In the genomic region with DNA sequence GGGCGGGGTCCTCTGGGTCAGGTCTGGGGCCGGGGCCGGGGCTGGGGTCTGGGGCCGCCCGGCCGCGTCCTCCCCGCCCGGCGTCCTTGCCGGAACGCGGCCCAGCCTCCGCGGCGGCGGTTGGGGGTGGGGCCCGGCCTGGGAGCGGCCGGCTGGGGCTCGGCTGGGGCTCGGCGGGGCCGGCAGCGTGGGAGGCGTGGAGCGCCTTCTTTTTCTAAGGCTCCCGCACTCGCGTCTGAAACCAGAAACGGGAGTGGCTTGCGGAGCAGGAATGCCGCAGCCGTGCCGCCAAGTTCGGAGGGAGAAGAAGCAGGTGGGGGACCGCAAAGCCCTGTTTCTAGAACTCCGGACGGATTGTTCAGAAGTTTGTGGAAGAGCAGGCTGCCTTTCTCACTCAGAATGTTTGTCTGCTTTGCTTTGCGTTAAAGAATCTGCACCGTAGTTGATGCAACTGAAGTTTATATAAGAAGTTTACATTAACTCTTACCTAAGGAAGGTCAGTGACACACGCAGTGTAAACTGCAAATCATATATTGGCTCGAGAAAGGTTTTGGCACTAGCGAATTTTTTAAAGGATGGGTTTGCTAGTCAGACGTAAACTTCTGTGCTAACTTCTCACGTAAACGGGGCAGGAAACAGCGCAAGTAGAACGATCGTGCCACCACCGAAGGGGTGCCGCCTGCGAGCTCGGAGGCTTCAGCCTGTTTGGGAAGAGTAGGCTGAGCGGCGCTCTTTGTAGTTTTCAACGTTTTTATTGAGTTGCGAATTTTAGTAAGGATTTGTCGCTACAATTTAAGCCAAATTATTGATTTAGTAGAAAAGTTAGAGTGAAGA, we compare ENCODE assay signal across 8 cellular contexts. TPM values are rescaled to one million over a fixed set of nuclear protein-coding genes. Genes with fewer than 3 reads are reported as not detected.
DNase-seq lines count a peak whose midpoint lies in the region; ATAC-seq and TF ChIP-seq lines count a peak whose summit lies in the region.

No MANE protein-coding gene starts in this region.

- no peaks in the 10 kb centered on the region for H3K27me3 Mint-ChIP-seq in osteocyte (ENCODE audit: unreplicated experiment)

- H3K4me1 Mint-ChIP-seq in osteocyte (ENCODE audit: unreplicated experiment), result peaks cover 36% of the 10 kb centered on the region

- CTCF ChIA-PET in PC-9 (lab: Charles Lee), result no interaction called here

- no peak for TF ChIP-seq EP300 in tibial nerve (IDR thresholded peaks at IDR 0.05)

- intact Hi-C loops in Right ventricle myocardium inferior (cut with DNase I), result loop anchor here (2.0 to 5.0 kb wide), 2 partner anchors 49 to 60 kb away; no protein-coding TSS in a partner anchor
- intact Hi-C loops in cardiac septum (cut with DNase I), result loop anchor here (5.0 kb wide), 1 partner anchor 60 kb away; no protein-coding TSS in a partner anchor
- intact Hi-C loops in PC-9 (cut with micrococcal nuclease; ENCODE audit: unreplicated experiment), result loop anchor here (2.0 to 5.0 kb wide), 2 partner anchors 27 to 35 kb away; no protein-coding TSS in a partner anchor

- H3K27me3 ChIP-seq in PC-9 (ENCODE audit: insufficient read depth, low read depth) (no peaks in the 10 kb centered on the region), tibial nerve (no peaks in the 10 kb centered on the region)

- peak overlapping the region; percentile 89 for H3K27ac Mint-ChIP-seq in osteocyte (ENCODE audit: unreplicated experiment)

- H3K36me3 Mint-ChIP-seq in osteocyte (ENCODE audit: unreplicated experiment), result no peaks in the 10 kb centered on the region

- H3K79me2 ChIP-seq in PC-9 (ENCODE audit: low read depth), result peaks cover 60% of the 10 kb centered on the region

- TF ChIP-seq POLR2A in tibial nerve (IDR thresholded peaks at IDR 0.05), result peak in 1 of 2 donors; percentile 6

- peak overlapping the region; percentile 97 for H3K4me2 ChIP-seq in PC-9

- DNase-seq in Right ventricle myocardium inferior (ENCODE audit: missing footprints) (peak; percentile 81), cardiac septum (ENCODE audit: low spot score) (no peak), PC-9 (peak; percentile 54 to 70), activated gamma-delta T cell treated with Interleukin-2 at 50 U/mL for 16 hours (peak; percentile 48), foreskin fibroblast (peak; percentile 51 to 83), osteocyte (ENCODE audit: extremely low spot score, unreplicated experiment) (peak; percentile 87), tibial nerve (ENCODE audit: low spot score in 2 of 2) (peak; percentile 18 to 28)

- peaks cover 51% of the 10 kb centered on the region for H4K20me1 ChIP-seq in PC-9 (ENCODE audit: insufficient read depth)

- no peaks in the 10 kb centered on the region for H3K9me3 ChIP-seq in PC-9 (ENCODE audit: insufficient read depth, low read depth)
- no peaks in the 10 kb centered on the region for H3K9me3 ChIP-seq in tibial nerve

- H3K9me2 ChIP-seq in PC-9 (ENCODE audit: insufficient read depth), result no peaks in the 10 kb centered on the region

- H3K36me3 ChIP-seq in PC-9 (ENCODE audit: low read depth), result 0 out of 2 replicates have a peak, but pooled peaks cover 4% of the 10 kb centered on the region
- no peaks in the 10 kb centered on the region for H3K36me3 ChIP-seq in tibial nerve

- 0 to 1% methylated on average over 35 to 37 of the region's 59 CpGs for WGBS in tibial nerve, 2 donors

- peak overlapping the region; percentile 66 for H3K27ac ChIP-seq in PC-9
- H3K27ac ChIP-seq in tibial nerve, result peak overlapping the region; percentile 95 to 100 (median 98)

- H2AFZ ChIP-seq in PC-9, result no peak overlapping the region

- no TSS peak for BruUV-seq in PC-9 (replicated peaks; lab: Mats Ljungman, UMichigan)

- peaks cover 57% of the 10 kb centered on the region for H3F3A ChIP-seq in PC-9 (ENCODE audit: insufficient read depth, low read depth)

- H3K4me1 ChIP-seq in PC-9 (replicated peaks; ENCODE audit: insufficient read depth), result peaks cover 36% of the 10 kb centered on the region
- peaks cover 0 to 52% (median 22%) of the 10 kb centered on the region in 4 donors for H3K4me1 ChIP-seq in tibial nerve

- no peaks in the 10 kb centered on the region for H3K9me3 Mint-ChIP-seq in osteocyte (ENCODE audit: unreplicated experiment)

- peak overlapping the region; percentile 90 for H3K4me3 ChIP-seq in PC-9
- peak overlapping the region; percentile 82 to 93 for H3K4me3 ChIP-seq in foreskin fibroblast (ENCODE audit: low read depth in 1 of 2, low read length in 2 of 2)
- peak overlapping the region; percentile 70 to 93 (median 88) for H3K4me3 ChIP-seq in tibial nerve

- TF ChIP-seq CTCF in PC-9 (conservative IDR thresholded peaks at IDR 0.05), result no peak
- TF ChIP-seq CTCF in foreskin fibroblast (IDR thresholded peaks at IDR 0.05; ENCODE audit: low read depth, low read length), result no peak
- no peak for TF ChIP-seq CTCF in osteocyte (IDR thresholded peaks at IDR 0.05)
- no peak for TF ChIP-seq CTCF in tibial nerve (IDR thresholded peaks at IDR 0.05)

- peak; percentile 73 for ATAC-seq in Right ventricle myocardium inferior
- ATAC-seq in HG03025 (IDR thresholded peaks at IDR 0.05; ENCODE audit: low FRiP score, unreplicated experiment), result peak; percentile 52

- H3K4me3 Mint-ChIP-seq in osteocyte (ENCODE audit: unreplicated experiment), result peak overlapping the region; percentile 93

- POLR2A ChIA-PET in PC-9 (lab: Charles Lee; ENCODE audit: unreplicated experiment), result interaction anchor here (0.7 kb wide), 1 partner anchor 22 kb away, joined by 8 read pairs; no protein-coding TSS in a partner anchor

RNA-seq across cellular contexts. Expression of a gene that starts 0.7 kb away (rescaled TPM):
- total RNA-seq in Right ventricle myocardium inferior (195 TPM), cardiac septum (171 TPM), PC-9 (2021) (137 and 182 TPM in 2 replicates), osteocyte (111 and 112 TPM in 2 replicates), tibial nerve (100 to 1,000 TPM in 2 of 4 donors, 10 to 100 TPM in 2; 85.5 to 106 (median 96.9) TPM)
